ENCODE assay signal across 1 cellular context in the genomic region with DNA sequence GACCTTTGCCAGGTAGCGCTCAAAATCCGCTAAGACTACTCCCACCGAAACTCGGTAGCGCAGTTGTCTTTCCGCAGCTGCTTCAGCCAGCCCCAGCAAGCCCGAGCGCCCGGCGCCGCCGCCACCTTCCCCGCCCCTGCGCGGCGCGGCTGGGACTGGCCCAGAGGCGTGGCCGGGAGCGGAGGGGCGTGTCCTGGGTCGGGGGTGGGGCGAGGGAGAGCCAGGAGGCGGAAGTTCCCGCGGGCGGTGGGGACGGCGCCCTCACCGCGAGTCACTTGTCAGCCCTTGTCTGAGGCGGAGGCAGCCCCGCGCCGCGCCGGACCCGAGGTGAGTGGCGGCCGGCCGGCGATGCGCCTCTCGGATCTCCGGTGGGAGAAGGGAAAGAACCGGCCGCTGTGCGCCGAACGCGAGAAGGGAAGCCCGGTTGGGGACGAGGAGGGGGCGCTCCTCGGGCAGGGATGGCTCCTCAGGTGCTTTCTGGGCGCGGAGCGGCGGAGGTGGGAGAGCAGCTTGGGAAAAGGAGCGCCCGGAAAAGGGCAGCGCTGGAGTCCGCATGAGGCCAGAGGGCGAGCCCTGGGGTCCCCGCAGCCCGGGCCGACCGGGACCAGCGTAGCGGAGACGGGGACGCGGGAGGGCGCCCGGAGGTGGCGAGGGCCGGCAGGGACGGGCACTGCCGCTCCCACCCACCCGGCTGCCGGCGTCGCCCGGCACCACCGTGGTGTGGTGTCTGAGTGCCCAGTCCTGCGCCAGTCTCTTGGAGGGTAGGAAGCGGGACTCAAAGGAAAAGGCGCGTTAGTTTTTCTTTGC.
A peak's percentile ranks its signal among the peaks of the same experiment; 100 is the strongest.
TF ChIP-seq lines count a peak whose summit lies in the region.

A gene with protein sequence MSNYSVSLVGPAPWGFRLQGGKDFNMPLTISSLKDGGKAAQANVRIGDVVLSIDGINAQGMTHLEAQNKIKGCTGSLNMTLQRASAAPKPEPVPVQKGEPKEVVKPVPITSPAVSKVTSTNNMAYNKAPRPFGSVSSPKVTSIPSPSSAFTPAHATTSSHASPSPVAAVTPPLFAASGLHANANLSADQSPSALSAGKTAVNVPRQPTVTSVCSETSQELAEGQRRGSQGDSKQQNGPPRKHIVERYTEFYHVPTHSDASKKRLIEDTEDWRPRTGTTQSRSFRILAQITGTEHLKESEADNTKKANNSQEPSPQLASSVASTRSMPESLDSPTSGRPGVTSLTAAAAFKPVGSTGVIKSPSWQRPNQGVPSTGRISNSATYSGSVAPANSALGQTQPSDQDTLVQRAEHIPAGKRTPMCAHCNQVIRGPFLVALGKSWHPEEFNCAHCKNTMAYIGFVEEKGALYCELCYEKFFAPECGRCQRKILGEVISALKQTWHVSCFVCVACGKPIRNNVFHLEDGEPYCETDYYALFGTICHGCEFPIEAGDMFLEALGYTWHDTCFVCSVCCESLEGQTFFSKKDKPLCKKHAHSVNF (plus strand): TSS at position 274 of the 807 bp plus-strand sequence. CDS start 3,347 bp downstream, outside the sequence.

TF ChIP-seq in K562, 482 proteins besides CTCF, POLR2A, EP300 and RAD21 (continued from another document and continues in another):
- TF ChIP-seq, protein P1, sequence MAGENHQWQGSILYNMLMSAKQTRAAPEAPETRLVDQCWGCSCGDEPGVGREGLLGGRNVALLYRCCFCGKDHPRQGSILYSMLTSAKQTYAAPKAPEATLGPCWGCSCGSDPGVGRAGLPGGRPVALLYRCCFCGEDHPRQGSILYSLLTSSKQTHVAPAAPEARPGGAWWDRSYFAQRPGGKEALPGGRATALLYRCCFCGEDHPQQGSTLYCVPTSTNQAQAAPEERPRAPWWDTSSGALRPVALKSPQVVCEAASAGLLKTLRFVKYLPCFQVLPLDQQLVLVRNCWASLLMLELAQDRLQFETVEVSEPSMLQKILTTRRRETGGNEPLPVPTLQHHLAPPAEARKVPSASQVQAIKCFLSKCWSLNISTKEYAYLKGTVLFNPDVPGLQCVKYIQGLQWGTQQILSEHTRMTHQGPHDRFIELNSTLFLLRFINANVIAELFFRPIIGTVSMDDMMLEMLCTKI (IDR thresholded peaks at IDR 0.05; ENCODE audit: partially characterized antibody): no peak
- TF ChIP-seq POLR2H (tag; IDR thresholded peaks at IDR 0.05; ENCODE audit: low read depth): peak; percentile 82
- TF ChIP-seq KHSRP (IDR thresholded peaks at IDR 0.05): no peak
- 0 out of 2 replicates have a peak, but pooled peaks have one; percentile 41 for TF ChIP-seq EGR1 (conservative IDR thresholded peaks at IDR 0.05)
- TF ChIP-seq ZFP36 (IDR thresholded peaks at IDR 0.05; ENCODE audit: low read depth, low read length, partially characterized antibody): no peak
- TF ChIP-seq, protein P2, sequence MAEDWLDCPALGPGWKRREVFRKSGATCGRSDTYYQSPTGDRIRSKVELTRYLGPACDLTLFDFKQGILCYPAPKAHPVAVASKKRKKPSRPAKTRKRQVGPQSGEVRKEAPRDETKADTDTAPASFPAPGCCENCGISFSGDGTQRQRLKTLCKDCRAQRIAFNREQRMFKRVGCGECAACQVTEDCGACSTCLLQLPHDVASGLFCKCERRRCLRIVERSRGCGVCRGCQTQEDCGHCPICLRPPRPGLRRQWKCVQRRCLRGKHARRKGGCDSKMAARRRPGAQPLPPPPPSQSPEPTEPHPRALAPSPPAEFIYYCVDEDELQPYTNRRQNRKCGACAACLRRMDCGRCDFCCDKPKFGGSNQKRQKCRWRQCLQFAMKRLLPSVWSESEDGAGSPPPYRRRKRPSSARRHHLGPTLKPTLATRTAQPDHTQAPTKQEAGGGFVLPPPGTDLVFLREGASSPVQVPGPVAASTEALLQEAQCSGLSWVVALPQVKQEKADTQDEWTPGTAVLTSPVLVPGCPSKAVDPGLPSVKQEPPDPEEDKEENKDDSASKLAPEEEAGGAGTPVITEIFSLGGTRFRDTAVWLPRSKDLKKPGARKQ (CRISPR knock-in tag; IDR thresholded peaks at IDR 0.05): no peak
- peak; percentile 93 for TF ChIP-seq HNRNPL (IDR thresholded peaks at IDR 0.05; ENCODE audit: low read depth, low read length)
- TF ChIP-seq RBBP5 (IDR thresholded peaks at IDR 0.05; ENCODE audit: borderline replicate concordance, insufficient read depth, low read length, poor library complexity, severe bottlenecking): peak; percentile 87
- peak; percentile 61; the same call in 1 of the 2 replicates for TF ChIP-seq RB1 (IDR thresholded peaks at IDR 0.05; ENCODE audit: low read depth)
- TF ChIP-seq, protein P3, sequence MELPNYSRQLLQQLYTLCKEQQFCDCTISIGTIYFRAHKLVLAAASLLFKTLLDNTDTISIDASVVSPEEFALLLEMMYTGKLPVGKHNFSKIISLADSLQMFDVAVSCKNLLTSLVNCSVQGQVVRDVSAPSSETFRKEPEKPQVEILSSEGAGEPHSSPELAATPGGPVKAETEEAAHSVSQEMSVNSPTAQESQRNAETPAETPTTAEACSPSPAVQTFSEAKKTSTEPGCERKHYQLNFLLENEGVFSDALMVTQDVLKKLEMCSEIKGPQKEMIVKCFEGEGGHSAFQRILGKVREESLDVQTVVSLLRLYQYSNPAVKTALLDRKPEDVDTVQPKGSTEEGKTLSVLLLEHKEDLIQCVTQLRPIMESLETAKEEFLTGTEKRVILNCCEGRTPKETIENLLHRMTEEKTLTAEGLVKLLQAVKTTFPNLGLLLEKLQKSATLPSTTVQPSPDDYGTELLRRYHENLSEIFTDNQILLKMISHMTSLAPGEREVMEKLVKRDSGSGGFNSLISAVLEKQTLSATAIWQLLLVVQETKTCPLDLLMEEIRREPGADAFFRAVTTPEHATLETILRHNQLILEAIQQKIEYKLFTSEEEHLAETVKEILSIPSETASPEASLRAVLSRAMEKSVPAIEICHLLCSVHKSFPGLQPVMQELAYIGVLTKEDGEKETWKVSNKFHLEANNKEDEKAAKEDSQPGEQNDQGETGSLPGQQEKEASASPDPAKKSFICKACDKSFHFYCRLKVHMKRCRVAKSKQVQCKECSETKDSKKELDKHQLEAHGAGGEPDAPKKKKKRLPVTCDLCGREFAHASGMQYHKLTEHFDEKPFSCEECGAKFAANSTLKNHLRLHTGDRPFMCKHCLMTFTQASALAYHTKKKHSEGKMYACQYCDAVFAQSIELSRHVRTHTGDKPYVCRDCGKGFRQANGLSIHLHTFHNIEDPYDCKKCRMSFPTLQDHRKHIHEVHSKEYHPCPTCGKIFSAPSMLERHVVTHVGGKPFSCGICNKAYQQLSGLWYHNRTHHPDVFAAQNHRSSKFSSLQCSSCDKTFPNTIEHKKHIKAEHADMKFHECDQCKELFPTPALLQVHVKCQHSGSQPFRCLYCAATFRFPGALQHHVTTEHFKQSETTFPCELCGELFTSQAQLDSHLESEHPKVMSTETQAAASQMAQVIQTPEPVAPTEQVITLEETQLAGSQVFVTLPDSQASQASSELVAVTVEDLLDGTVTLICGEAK (IDR thresholded peaks at IDR 0.05): no peak
- TF ChIP-seq, protein P3 (CRISPR knock-in tag; IDR thresholded peaks at IDR 0.05): no peak
- 0 out of 2 replicates have a peak, but pooled peaks have one; percentile 19 for TF ChIP-seq ZBTB17 (CRISPR knock-in tag; IDR thresholded peaks at IDR 0.05)
- no peak for TF ChIP-seq ZNF347 (CRISPR knock-in tag; IDR thresholded peaks at IDR 0.05; ENCODE audit: low read depth)
- TF ChIP-seq, protein P4, sequence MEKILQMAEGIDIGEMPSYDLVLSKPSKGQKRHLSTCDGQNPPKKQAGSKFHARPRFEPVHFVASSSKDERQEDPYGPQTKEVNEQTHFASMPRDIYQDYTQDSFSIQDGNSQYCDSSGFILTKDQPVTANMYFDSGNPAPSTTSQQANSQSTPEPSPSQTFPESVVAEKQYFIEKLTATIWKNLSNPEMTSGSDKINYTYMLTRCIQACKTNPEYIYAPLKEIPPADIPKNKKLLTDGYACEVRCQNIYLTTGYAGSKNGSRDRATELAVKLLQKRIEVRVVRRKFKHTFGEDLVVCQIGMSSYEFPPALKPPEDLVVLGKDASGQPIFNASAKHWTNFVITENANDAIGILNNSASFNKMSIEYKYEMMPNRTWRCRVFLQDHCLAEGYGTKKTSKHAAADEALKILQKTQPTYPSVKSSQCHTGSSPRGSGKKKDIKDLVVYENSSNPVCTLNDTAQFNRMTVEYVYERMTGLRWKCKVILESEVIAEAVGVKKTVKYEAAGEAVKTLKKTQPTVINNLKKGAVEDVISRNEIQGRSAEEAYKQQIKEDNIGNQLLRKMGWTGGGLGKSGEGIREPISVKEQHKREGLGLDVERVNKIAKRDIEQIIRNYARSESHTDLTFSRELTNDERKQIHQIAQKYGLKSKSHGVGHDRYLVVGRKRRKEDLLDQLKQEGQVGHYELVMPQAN (IDR thresholded peaks at IDR 0.05; ENCODE audit: borderline replicate concordance): peak; percentile 52; the same call in 1 of the 2 replicates
- TF ChIP-seq SIRT6 (IDR thresholded peaks at IDR 0.05; ENCODE audit: low read depth, low read length): no peak
- TF ChIP-seq, protein P5, sequence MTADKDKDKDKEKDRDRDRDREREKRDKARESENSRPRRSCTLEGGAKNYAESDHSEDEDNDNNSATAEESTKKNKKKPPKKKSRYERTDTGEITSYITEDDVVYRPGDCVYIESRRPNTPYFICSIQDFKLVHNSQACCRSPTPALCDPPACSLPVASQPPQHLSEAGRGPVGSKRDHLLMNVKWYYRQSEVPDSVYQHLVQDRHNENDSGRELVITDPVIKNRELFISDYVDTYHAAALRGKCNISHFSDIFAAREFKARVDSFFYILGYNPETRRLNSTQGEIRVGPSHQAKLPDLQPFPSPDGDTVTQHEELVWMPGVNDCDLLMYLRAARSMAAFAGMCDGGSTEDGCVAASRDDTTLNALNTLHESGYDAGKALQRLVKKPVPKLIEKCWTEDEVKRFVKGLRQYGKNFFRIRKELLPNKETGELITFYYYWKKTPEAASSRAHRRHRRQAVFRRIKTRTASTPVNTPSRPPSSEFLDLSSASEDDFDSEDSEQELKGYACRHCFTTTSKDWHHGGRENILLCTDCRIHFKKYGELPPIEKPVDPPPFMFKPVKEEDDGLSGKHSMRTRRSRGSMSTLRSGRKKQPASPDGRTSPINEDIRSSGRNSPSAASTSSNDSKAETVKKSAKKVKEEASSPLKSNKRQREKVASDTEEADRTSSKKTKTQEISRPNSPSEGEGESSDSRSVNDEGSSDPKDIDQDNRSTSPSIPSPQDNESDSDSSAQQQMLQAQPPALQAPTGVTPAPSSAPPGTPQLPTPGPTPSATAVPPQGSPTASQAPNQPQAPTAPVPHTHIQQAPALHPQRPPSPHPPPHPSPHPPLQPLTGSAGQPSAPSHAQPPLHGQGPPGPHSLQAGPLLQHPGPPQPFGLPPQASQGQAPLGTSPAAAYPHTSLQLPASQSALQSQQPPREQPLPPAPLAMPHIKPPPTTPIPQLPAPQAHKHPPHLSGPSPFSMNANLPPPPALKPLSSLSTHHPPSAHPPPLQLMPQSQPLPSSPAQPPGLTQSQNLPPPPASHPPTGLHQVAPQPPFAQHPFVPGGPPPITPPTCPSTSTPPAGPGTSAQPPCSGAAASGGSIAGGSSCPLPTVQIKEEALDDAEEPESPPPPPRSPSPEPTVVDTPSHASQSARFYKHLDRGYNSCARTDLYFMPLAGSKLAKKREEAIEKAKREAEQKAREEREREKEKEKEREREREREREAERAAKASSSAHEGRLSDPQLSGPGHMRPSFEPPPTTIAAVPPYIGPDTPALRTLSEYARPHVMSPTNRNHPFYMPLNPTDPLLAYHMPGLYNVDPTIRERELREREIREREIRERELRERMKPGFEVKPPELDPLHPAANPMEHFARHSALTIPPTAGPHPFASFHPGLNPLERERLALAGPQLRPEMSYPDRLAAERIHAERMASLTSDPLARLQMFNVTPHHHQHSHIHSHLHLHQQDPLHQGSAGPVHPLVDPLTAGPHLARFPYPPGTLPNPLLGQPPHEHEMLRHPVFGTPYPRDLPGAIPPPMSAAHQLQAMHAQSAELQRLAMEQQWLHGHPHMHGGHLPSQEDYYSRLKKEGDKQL (CRISPR knock-in tag; IDR thresholded peaks at IDR 0.05; ENCODE audit: borderline replicate concordance): no peak
- peak; percentile 66 to 76; a peak in 3 of 4 replicates for TF ChIP-seq MAZ (CRISPR knock-in tag; conservative IDR thresholded peaks at IDR 0.05 in 1 of 2, IDR thresholded peaks at IDR 0.05 in 1 of 2)
- TF ChIP-seq, protein P6, sequence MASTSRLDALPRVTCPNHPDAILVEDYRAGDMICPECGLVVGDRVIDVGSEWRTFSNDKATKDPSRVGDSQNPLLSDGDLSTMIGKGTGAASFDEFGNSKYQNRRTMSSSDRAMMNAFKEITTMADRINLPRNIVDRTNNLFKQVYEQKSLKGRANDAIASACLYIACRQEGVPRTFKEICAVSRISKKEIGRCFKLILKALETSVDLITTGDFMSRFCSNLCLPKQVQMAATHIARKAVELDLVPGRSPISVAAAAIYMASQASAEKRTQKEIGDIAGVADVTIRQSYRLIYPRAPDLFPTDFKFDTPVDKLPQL (IDR thresholded peaks at IDR 0.05; ENCODE audit: extremely low read depth, insufficient read length): no peak
- no peak for TF ChIP-seq CSDE1 (IDR thresholded peaks at IDR 0.05)
- TF ChIP-seq TBL1XR1 (IDR thresholded peaks at IDR 0.05; ENCODE audit: low read length in 2 of 2): peak in 1 of 2 experiments; percentile 54; a peak in 1 of 4 replicates
- TF ChIP-seq, protein P7, sequence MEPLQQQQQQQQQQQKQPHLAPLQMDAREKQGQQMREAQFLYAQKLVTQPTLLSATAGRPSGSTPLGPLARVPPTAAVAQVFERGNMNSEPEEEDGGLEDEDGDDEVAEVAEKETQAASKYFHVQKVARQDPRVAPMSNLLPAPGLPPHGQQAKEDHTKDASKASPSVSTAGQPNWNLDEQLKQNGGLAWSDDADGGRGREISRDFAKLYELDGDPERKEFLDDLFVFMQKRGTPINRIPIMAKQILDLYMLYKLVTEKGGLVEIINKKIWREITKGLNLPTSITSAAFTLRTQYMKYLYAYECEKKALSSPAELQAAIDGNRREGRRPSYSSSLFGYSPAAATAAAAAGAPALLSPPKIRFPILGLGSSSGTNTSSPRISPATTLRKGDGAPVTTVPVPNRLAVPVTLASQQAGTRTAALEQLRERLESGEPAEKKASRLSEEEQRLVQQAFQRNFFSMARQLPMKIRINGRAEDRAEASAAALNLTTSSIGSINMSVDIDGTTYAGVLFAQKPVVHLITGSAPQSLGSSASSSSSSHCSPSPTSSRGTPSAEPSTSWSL (CRISPR knock-in tag; IDR thresholded peaks at IDR 0.05; ENCODE audit: borderline replicate concordance): no peak
- TF ChIP-seq HSF4 (CRISPR knock-in tag; IDR thresholded peaks at IDR 0.05; ENCODE audit: borderline replicate concordance): no peak
